ENCODE assay signal across 11 cellular contexts in genomic region chr20:1924910-1925861, GRCh38. TPM values are rescaled to one million over a fixed set of nuclear protein-coding genes. Genes with fewer than 3 reads are reported as not detected.
"Had no signal": no experiment of that assay in that cellular context is flagged by ENCODE, and none has a peak within 500 bp of the region (broad histone marks: within the 10 kb centered on the region; RNA-seq: fewer than 3 reads in every experiment).

No MANE protein-coding gene starts in this region.

- H3K36me3 ChIP-seq: brain microvascular endothelial cell had no signal

- DNase-seq: activated naive CD4-positive, alpha-beta T cell; brain microvascular endothelial cell; cortex of kidney; effector CD8-positive, alpha-beta T cell; foreskin melanocyte; stimulated activated CD4-positive, alpha-beta T cell treated with anti-CD3 and anti-CD28 coated beads, Interleukin-12 subunit alpha, Interleukin-12 subunit beta, amount 100 ng/mL, for 4 hours had no signal

- H3K9me3 Mint-ChIP-seq: activated T-helper 1 cell treated with anti-CD3 and anti-CD28 coated beads, Interleukin-12 subunit alpha, Interleukin-12 subunit beta, Interleukin-2, Interleukin-4 antibody, amounts not matched to agents 30 ng/mL and 10 ng/mL and 1 ng/mL, durations not matched to agents 14 hours and 24 hours and 36 hours; central memory CD8-positive, alpha-beta T cell; nephron; stimulated activated effector memory CD8-positive, alpha-beta T cell treated with anti-CD3 and anti-CD28 coated beads, Interleukin-12 subunit alpha, Interleukin-12 subunit beta, amount 100 ng/mL, for 72 hours had no signal

- H3K27me3 ChIP-seq: brain microvascular endothelial cell had no signal

- H3K4me3 Mint-ChIP-seq: activated T-helper 1 cell treated with anti-CD3 and anti-CD28 coated beads, Interleukin-12 subunit alpha, Interleukin-12 subunit beta, Interleukin-2, Interleukin-4 antibody, amounts not matched to agents 30 ng/mL and 10 ng/mL and 1 ng/mL, durations not matched to agents 14 hours and 24 hours and 36 hours; central memory CD8-positive, alpha-beta T cell; nephron; stimulated activated effector memory CD8-positive, alpha-beta T cell treated with anti-CD3 and anti-CD28 coated beads, Interleukin-12 subunit alpha, Interleukin-12 subunit beta, amount 100 ng/mL, for 72 hours had no signal

- H3K4me1 Mint-ChIP-seq: central memory CD8-positive, alpha-beta T cell; stimulated activated effector memory CD8-positive, alpha-beta T cell treated with anti-CD3 and anti-CD28 coated beads, Interleukin-12 subunit alpha, Interleukin-12 subunit beta, amount 100 ng/mL, for 72 hours had no signal

- H3K36me3 Mint-ChIP-seq: stimulated activated effector memory CD8-positive, alpha-beta T cell treated with anti-CD3 and anti-CD28 coated beads, Interleukin-12 subunit alpha, Interleukin-12 subunit beta, amount 100 ng/mL, for 72 hours had no signal

- ATAC-seq: activated CD4-positive, CD25-positive, alpha-beta regulatory T cell treated with anti-CD3 and anti-CD28 coated beads, Interleukin-2, amount 50 U/mL, for 24 hours; stimulated activated effector memory CD8-positive, alpha-beta T cell treated with anti-CD3 and anti-CD28 coated beads, Interleukin-12 subunit alpha, Interleukin-12 subunit beta, amount 100 ng/mL, for 72 hours had no signal

- H3K27ac ChIP-seq: brain microvascular endothelial cell had no signal

- H3K27ac Mint-ChIP-seq: activated T-helper 1 cell treated with anti-CD3 and anti-CD28 coated beads, Interleukin-12 subunit alpha, Interleukin-12 subunit beta, Interleukin-2, Interleukin-4 antibody, amounts not matched to agents 30 ng/mL and 10 ng/mL and 1 ng/mL, durations not matched to agents 14 hours and 24 hours and 36 hours; nephron; stimulated activated effector memory CD8-positive, alpha-beta T cell treated with anti-CD3 and anti-CD28 coated beads, Interleukin-12 subunit alpha, Interleukin-12 subunit beta, amount 100 ng/mL, for 72 hours had no signal

RNA-seq across cellular contexts. Expression of gene SIRPA, which starts 30.0 kb away (rescaled TPM):
- total RNA-seq: activated T-helper 1 cell treated with anti-CD3 and anti-CD28 coated beads, Interleukin-12 subunit alpha, Interleukin-12 subunit beta, Interleukin-2, Interleukin-4 antibody, amounts not matched to agents 30 ng/mL and 10 ng/mL and 1 ng/mL, durations not matched to agents 14 hours and 24 hours and 36 hours had no signal
